In the genomic region with DNA sequence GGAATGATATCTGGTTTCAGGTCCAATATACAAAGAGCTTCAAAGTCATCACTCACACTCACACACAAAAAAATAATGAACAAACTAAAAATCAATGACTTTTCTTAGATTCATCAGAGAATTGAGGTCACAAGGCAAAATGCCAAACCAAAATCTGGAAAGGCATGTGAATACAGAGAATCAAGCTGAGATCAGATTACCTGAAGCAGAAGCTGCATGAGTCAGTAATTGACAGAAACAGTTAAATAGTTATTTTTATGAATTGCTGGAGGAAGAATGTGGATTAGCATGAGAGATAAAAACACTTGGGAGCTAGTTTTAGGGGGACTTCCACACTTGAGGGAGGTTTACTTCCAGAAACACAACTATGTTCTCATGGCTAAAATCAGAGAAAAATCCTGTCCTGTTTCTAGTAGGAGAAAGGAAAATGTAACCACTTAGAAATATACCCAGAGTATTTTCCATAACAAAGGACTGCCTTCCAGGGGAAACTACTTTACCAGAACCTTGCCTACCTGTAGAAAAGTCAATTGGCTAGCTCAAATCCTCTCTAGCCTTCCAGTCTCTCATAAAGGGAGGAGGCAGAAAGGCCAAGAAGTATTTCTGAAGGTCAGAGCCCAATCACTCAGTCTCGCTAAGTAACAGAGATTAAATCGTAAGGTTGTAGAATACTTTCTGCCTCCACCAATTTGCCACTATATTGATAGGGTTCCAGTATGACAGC, we compare ENCODE assay signal across 11 cellular contexts.
DNase-seq lines count a peak whose midpoint lies in the region; ATAC-seq and FAIRE-seq lines count a peak whose summit lies in the region.
"Had no signal": no experiment of that assay in that cellular context is flagged by ENCODE, and none has a peak within 500 bp of the region (broad histone marks: within the 10 kb centered on the region; RNA-seq: fewer than 3 reads in every experiment).

No MANE protein-coding gene starts in this region.

- ATAC-seq in GM21825 (IDR thresholded peaks at IDR 0.05; ENCODE audit: unreplicated experiment), result no peak

- peak; percentile 8 for DNase-seq in NCI-H748 (lab: John Stamatoyannopoulos, UW; ENCODE audit: unreplicated experiment)
- no peak for DNase-seq in NCI-H748 treated with DMSO at 0.1 percent for 48 hours (lab: John Stamatoyannopoulos, UW)
- DNase-seq in RCC 7860 (ENCODE audit: low spot score), result peak; percentile 24
- DNase-seq in fibroblast of peridontal ligament (ENCODE audit: extremely low read depth), result peak; percentile 79
- DNase-seq in smooth muscle cell of the brain vasculature (ENCODE audit: low read depth, low spot score), result peak; percentile 32
- DNase-seq in HK-2 (ENCODE audit: unreplicated experiment), result no peak
- DNase-seq in hypothalamus (lab: John Stamatoyannopoulos, UW), result no peak
- DNase-seq: NCI-H510A, T-helper 1 cell, tibial artery had no signal

- peak; percentile 50 for FAIRE-seq in RCC 7860 (lab: Jason Lieb, UNC)

Comparison
In these comparisons a context has a peak if more than half of its experiments do, and no peak if none do; other contexts are left out.
1. DNase-seq: peak in NCI-H748 (single experiment), RCC 7860 (single experiment), fibroblast of peridontal ligament (single experiment) and smooth muscle cell of the brain vasculature (single experiment); none in NCI-H748 treated with DMSO at 0.1 percent for 48 hours (single experiment), HK-2 (single experiment) and hypothalamus (0 of 51).